Comparison of ENCODE assay signal across 1 cellular context in genomic region chr6:134289204-134289575, GRCh38.
TF ChIP-seq lines count a peak whose summit lies in the region.

No MANE protein-coding gene starts in this region.

TF ChIP-seq in SK-N-SH treated with all-trans-retinoic acid at 6 μM for 48 hours, 23 proteins besides CTCF, POLR2A, EP300 and RAD21 (continued from another document):
- TF ChIP-seq, protein P1, sequence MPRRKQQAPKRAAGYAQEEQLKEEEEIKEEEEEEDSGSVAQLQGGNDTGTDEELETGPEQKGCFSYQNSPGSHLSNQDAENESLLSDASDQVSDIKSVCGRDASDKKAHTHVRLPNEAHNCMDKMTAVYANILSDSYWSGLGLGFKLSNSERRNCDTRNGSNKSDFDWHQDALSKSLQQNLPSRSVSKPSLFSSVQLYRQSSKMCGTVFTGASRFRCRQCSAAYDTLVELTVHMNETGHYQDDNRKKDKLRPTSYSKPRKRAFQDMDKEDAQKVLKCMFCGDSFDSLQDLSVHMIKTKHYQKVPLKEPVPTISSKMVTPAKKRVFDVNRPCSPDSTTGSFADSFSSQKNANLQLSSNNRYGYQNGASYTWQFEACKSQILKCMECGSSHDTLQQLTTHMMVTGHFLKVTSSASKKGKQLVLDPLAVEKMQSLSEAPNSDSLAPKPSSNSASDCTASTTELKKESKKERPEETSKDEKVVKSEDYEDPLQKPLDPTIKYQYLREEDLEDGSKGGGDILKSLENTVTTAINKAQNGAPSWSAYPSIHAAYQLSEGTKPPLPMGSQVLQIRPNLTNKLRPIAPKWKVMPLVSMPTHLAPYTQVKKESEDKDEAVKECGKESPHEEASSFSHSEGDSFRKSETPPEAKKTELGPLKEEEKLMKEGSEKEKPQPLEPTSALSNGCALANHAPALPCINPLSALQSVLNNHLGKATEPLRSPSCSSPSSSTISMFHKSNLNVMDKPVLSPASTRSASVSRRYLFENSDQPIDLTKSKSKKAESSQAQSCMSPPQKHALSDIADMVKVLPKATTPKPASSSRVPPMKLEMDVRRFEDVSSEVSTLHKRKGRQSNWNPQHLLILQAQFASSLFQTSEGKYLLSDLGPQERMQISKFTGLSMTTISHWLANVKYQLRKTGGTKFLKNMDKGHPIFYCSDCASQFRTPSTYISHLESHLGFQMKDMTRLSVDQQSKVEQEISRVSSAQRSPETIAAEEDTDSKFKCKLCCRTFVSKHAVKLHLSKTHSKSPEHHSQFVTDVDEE (CRISPR knock-in tag; IDR thresholded peaks at IDR 0.05), result no peak
- TF ChIP-seq ZFP3 (CRISPR knock-in tag; IDR thresholded peaks at IDR 0.05), result no peak
- TF ChIP-seq, protein P2, sequence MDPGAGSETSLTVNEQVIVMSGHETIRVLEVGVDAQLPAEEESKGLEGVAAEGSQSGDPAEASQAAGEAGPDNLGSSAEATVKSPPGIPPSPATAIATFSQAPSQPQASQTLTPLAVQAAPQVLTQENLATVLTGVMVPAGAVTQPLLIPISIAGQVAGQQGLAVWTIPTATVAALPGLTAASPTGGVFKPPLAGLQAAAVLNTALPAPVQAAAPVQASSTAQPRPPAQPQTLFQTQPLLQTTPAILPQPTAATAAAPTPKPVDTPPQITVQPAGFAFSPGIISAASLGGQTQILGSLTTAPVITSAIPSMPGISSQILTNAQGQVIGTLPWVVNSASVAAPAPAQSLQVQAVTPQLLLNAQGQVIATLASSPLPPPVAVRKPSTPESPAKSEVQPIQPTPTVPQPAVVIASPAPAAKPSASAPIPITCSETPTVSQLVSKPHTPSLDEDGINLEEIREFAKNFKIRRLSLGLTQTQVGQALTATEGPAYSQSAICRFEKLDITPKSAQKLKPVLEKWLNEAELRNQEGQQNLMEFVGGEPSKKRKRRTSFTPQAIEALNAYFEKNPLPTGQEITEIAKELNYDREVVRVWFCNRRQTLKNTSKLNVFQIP (CRISPR knock-in tag; IDR thresholded peaks at IDR 0.05; ENCODE audit: borderline replicate concordance, low read depth), result no peak
- TF ChIP-seq TOX (CRISPR knock-in tag; IDR thresholded peaks at IDR 0.05; ENCODE audit: borderline replicate concordance), result no peak
- TF ChIP-seq GLIS3 (CRISPR knock-in tag; IDR thresholded peaks at IDR 0.05), result no peak
- no peak for TF ChIP-seq TCF4 (CRISPR knock-in tag; IDR thresholded peaks at IDR 0.05; ENCODE audit: borderline replicate concordance)
- TF ChIP-seq, protein P3, sequence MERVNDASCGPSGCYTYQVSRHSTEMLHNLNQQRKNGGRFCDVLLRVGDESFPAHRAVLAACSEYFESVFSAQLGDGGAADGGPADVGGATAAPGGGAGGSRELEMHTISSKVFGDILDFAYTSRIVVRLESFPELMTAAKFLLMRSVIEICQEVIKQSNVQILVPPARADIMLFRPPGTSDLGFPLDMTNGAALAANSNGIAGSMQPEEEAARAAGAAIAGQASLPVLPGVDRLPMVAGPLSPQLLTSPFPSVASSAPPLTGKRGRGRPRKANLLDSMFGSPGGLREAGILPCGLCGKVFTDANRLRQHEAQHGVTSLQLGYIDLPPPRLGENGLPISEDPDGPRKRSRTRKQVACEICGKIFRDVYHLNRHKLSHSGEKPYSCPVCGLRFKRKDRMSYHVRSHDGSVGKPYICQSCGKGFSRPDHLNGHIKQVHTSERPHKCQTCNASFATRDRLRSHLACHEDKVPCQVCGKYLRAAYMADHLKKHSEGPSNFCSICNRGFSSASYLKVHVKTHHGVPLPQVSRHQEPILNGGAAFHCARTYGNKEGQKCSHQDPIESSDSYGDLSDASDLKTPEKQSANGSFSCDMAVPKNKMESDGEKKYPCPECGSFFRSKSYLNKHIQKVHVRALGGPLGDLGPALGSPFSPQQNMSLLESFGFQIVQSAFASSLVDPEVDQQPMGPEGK (CRISPR knock-in tag; IDR thresholded peaks at IDR 0.05; ENCODE audit: borderline replicate concordance), result no peak
- no peak for TF ChIP-seq ZFP30 (CRISPR knock-in tag; IDR thresholded peaks at IDR 0.05)
